In the genomic region with DNA sequence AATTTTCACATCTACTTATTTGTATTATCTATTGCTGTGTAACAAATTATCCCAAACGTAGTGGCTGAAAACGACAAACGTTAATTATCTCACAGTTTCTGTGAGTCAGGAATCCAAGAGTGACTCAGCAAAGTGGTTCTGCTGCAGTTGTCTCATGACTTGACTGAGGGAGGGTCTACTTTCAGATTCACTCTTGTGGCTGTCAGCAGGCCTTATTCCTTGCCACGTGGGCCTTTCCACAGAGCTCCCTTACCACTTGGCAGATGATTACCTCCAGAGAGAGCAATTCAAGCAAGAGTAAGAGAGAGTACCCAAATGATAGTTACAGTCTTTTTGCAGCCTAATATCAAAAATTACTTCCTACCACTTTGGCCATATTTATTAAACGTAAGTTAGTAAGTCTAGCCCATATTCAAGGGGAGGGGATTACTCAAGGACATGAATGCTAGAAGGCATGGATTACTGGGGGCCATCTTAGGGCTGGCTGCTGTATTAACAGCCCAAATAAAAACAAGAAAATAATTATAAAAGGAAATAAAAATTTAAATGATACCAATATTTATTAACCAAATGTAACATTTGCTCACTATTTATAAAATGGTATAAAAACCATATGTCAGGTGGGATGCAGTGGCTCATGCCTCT, we compare ENCODE assay signal across 9 cellular contexts. TPM values are rescaled to one million over a fixed set of nuclear protein-coding genes. Genes with fewer than 3 reads are reported as not detected.
DNase-seq lines count a peak whose midpoint lies in the region; ATAC-seq and TF ChIP-seq lines count a peak whose summit lies in the region.
"Had no signal": no experiment of that assay in that cellular context is flagged by ENCODE, and none has a peak within 500 bp of the region (broad histone marks: within the 10 kb centered on the region; RNA-seq: fewer than 3 reads in every experiment).

No MANE protein-coding gene starts in this region.

- peak overlapping the region; percentile 18; the same call in 1 of the 2 replicates for H3K27ac ChIP-seq in SJSA1
- H3K27ac ChIP-seq in CD8-positive, alpha-beta T cell (ENCODE audit: low read depth, low read length) = no peak overlapping the region
- H3K27ac ChIP-seq: skin epidermis had no signal

- H3K4me3 Mint-ChIP-seq in activated CD4-positive, alpha-beta T cell treated with anti-CD3 and anti-CD28 coated beads, Interleukin-2, amount 10 ng/mL, durations not matched to agents 7 days and 5 days = no peak overlapping the region
- H3K4me3 Mint-ChIP-seq in CD8-positive, alpha-beta T cell = no peak overlapping the region

- H3K36me3 ChIP-seq in SJSA1 = no peaks in the 10 kb centered on the region
- no peaks in the 10 kb centered on the region for H3K36me3 ChIP-seq in CD8-positive, alpha-beta T cell (ENCODE audit: insufficient read depth, low read length)

- H3K9me3 Mint-ChIP-seq in activated CD4-positive, alpha-beta T cell treated with anti-CD3 and anti-CD28 coated beads, Interleukin-2, amount 10 ng/mL, durations not matched to agents 7 days and 5 days = no peaks in the 10 kb centered on the region
- H3K9me3 Mint-ChIP-seq in CD8-positive, alpha-beta T cell = no peaks in the 10 kb centered on the region

- peaks cover 4% of the 10 kb centered on the region for H3K4me1 Mint-ChIP-seq in activated CD4-positive, alpha-beta T cell treated with anti-CD3 and anti-CD28 coated beads, Interleukin-2, amount 10 ng/mL, durations not matched to agents 7 days and 5 days
- H3K4me1 Mint-ChIP-seq in CD8-positive, alpha-beta T cell (ENCODE audit: low read depth) = no peaks in the 10 kb centered on the region

- peaks cover 6% of the 10 kb centered on the region for H3K36me3 Mint-ChIP-seq in activated CD4-positive, alpha-beta T cell treated with anti-CD3 and anti-CD28 coated beads, Interleukin-2, amount 10 ng/mL, durations not matched to agents 7 days and 5 days (ENCODE audit: low read depth)
- H3K36me3 Mint-ChIP-seq in CD8-positive, alpha-beta T cell = peaks cover 31% of the 10 kb centered on the region

- peak; percentile 25 for DNase-seq in activated CD4-positive, alpha-beta T cell treated with anti-CD3 and anti-CD28 coated beads, Interleukin-2, amount 10 ng/mL, durations not matched to agents 7 days and 5 days
- no peak for DNase-seq in activated CD4-positive, alpha-beta T cell treated with anti-CD3 and anti-CD28 coated beads for 4 hours
- peak in 1 of 2 experiments; percentile 22 for DNase-seq in SJSA1 (ENCODE audit: low read depth in 1 of 2, low spot score in 2 of 2)
- peak; percentile 23 for DNase-seq in glomerular endothelial cell (ENCODE audit: extremely low read depth, low read depth, low spot score)
- DNase-seq in GM19238 (ENCODE audit: insufficient read length, low spot score) = no peak
- DNase-seq in NCI-H2196 (lab: John Stamatoyannopoulos, UW; ENCODE audit: unreplicated experiment) = no peak
- DNase-seq in CD8-positive, alpha-beta T cell = no peak

- CTCF ChIA-PET in activated CD4-positive, alpha-beta T cell treated with anti-CD3 and anti-CD28 coated beads, Interleukin-2, amount 10 ng/mL, durations not matched to agents 7 days and 5 days (lab: Charles Lee) = interaction anchor here (0.6 kb wide), 1 partner anchor 32 kb away, joined by 3 read pairs; no protein-coding TSS in a partner anchor
- CTCF ChIA-PET in CD8-positive, alpha-beta T cell (lab: Charles Lee) = interaction anchor here (1.0 kb wide), 1 partner anchor 8 kb away, joined by 3 read pairs; no protein-coding TSS in a partner anchor

- no peak overlapping the region for H3K4me3 ChIP-seq in SJSA1
- H3K4me3 ChIP-seq in CD8-positive, alpha-beta T cell (ENCODE audit: low read depth, low read length) = no peak overlapping the region
- H3K4me3 ChIP-seq: skin epidermis had no signal

- no peak overlapping the region for H3K27ac Mint-ChIP-seq in activated CD4-positive, alpha-beta T cell treated with anti-CD3 and anti-CD28 coated beads, Interleukin-2, amount 10 ng/mL, durations not matched to agents 7 days and 5 days
- H3K27ac Mint-ChIP-seq in CD8-positive, alpha-beta T cell = no peak overlapping the region

- H3K27me3 ChIP-seq in SJSA1 (replicated peaks) = no peaks in the 10 kb centered on the region
- no peaks in the 10 kb centered on the region for H3K27me3 ChIP-seq in CD8-positive, alpha-beta T cell (ENCODE audit: insufficient read depth, low read length)

- H3K9me3 ChIP-seq in SJSA1 (replicated peaks) = no peaks in the 10 kb centered on the region
- H3K9me3 ChIP-seq in CD8-positive, alpha-beta T cell (ENCODE audit: low read length) = no peaks in the 10 kb centered on the region

- intact Hi-C loops in CD8-positive, alpha-beta T cell (cut with DNase I, micrococcal nuclease) = no loop called here

- no peaks in the 10 kb centered on the region for H3K27me3 Mint-ChIP-seq in activated CD4-positive, alpha-beta T cell treated with anti-CD3 and anti-CD28 coated beads, Interleukin-2, amount 10 ng/mL, durations not matched to agents 7 days and 5 days
- H3K27me3 Mint-ChIP-seq in CD8-positive, alpha-beta T cell (ENCODE audit: low read depth) = no peaks in the 10 kb centered on the region

- H3K4me1 ChIP-seq in SJSA1 (replicated peaks) = peaks cover 3% of the 10 kb centered on the region; the same call in 1 of the 2 replicates
- no peaks in the 10 kb centered on the region for H3K4me1 ChIP-seq in CD8-positive, alpha-beta T cell (ENCODE audit: insufficient read depth, low read length)

- POLR2A ChIA-PET in activated CD4-positive, alpha-beta T cell treated with anti-CD3 and anti-CD28 coated beads, Interleukin-2, amount 10 ng/mL, durations not matched to agents 7 days and 5 days (lab: Charles Lee) = no interaction called here
- POLR2A ChIA-PET in CD8-positive, alpha-beta T cell (lab: Charles Lee) = no interaction called here

- peak; percentile 66 for ATAC-seq in HG02852 (IDR thresholded peaks at IDR 0.05; ENCODE audit: unreplicated experiment)
- ATAC-seq in CD8-positive, alpha-beta T cell = no peak

- no peak for TF ChIP-seq CTCF in CD8-positive, alpha-beta T cell (IDR thresholded peaks at IDR 0.05)

RNA-seq across cellular contexts. Expression of a gene that starts 48.7 kb away (rescaled TPM):
- total RNA-seq in activated CD4-positive, alpha-beta T cell treated with anti-CD3 and anti-CD28 coated beads, Interleukin-2, amount 10 ng/mL, durations not matched to agents 7 days and 5 days = 10 to 100 TPM in 1 of 2 experiments, 1 to 10 TPM in 1; 8.3 to 13.2 TPM
- 15.1 and 18.1 TPM in 2 replicates for total RNA-seq in SJSA1 (2014; rRNA removed; shearing (Covaris generic))
- total RNA-seq in glomerular endothelial cell = 13.4 and 14.6 TPM in 2 replicates
- 10 to 100 TPM; 11.2 to 13.2 TPM for total RNA-seq in CD8-positive, alpha-beta T cell

RNA-seq across cellular contexts. Expression of a gene that starts 53.9 kb away (rescaled TPM):
- total RNA-seq in activated CD4-positive, alpha-beta T cell treated with anti-CD3 and anti-CD28 coated beads, Interleukin-2, amount 10 ng/mL, durations not matched to agents 7 days and 5 days = 10 to 100 TPM; 11.9 to 13.3 TPM
- 3.1 and 7.9 TPM in 2 replicates for total RNA-seq in SJSA1 (2014; rRNA removed; shearing (Covaris generic))
- total RNA-seq in glomerular endothelial cell = 4.4 and 4.6 TPM in 2 replicates
- 1 to 10 TPM; 6.3 to 8.7 TPM for total RNA-seq in CD8-positive, alpha-beta T cell

RNA-seq across cellular contexts. Expression of a gene that starts 54.5 kb away (rescaled TPM):
- total RNA-seq in activated CD4-positive, alpha-beta T cell treated with anti-CD3 and anti-CD28 coated beads, Interleukin-2, amount 10 ng/mL, durations not matched to agents 7 days and 5 days = 10 to 100 TPM; 44.2 to 51.4 TPM
- total RNA-seq in SJSA1 (2014; rRNA removed; shearing (Covaris generic)) = 40.3 and 49.3 TPM in 2 replicates
- 15.2 and 22.9 TPM in 2 replicates for total RNA-seq in glomerular endothelial cell
- 1 to 10 TPM; 4.7 to 6.4 TPM for total RNA-seq in CD8-positive, alpha-beta T cell

Comparison
In these comparisons a context has a peak if more than half of its experiments do, and no peak if none do; other contexts are left out.
1. DNase-seq: peak in activated CD4-positive, alpha-beta T cell treated with anti-CD3 and anti-CD28 coated beads, Interleukin-2, amount 10 ng/mL, durations not matched to agents 7 days and 5 days (single experiment) and glomerular endothelial cell (single experiment); none in activated CD4-positive, alpha-beta T cell treated with anti-CD3 and anti-CD28 coated beads for 4 hours (0 of 2), GM19238 (single experiment), NCI-H2196 (single experiment) and CD8-positive, alpha-beta T cell (0 of 7).